Comparison of ENCODE assay signal across 11 cellular contexts in genomic region chr17:78252111-78252634, GRCh38. TPM values are rescaled to one million over a fixed set of nuclear protein-coding genes. Genes with fewer than 3 reads are reported as not detected.
DNase-seq lines count a peak whose midpoint lies in the region; ATAC-seq and TF ChIP-seq lines count a peak whose summit lies in the region.
"Had no signal": no experiment of that assay in that cellular context is flagged by ENCODE, and none has a peak within 500 bp of the region (broad histone marks: within the 10 kb centered on the region; RNA-seq: fewer than 3 reads in every experiment).

No MANE protein-coding gene starts in this region.

- H3K27ac ChIP-seq in HEK293 (ENCODE audit: extremely low read depth, low read depth, low read length) (no peak overlapping the region), thyroid gland (no peak overlapping the region)

- peak overlapping the region; percentile 74 for H3K4me3 Mint-ChIP-seq in activated naive CD4-positive, alpha-beta T cell treated with anti-CD3 and anti-CD28 coated beads, Interleukin-2, amount 50 U/mL, for 24 hours

- no peak overlapping the region for H3K4me3 ChIP-seq in HEK293 (ENCODE audit: low read depth, low read length)
- H3K4me3 ChIP-seq in thyroid gland (replicated peaks in 1 of 3), result no peak overlapping the region

- DNase-seq in T-helper 22 cell (ENCODE audit: low read depth) (peak; percentile 84), thyroid gland (no peak), AML-193 (lab: John Stamatoyannopoulos, UW) (no peak)
- DNase-seq in stimulated activated CD8-positive, alpha-beta memory T cell treated with anti-CD3 and anti-CD28 coated beads, Interleukin-12 subunit alpha, Interleukin-12 subunit beta, amount 100 ng/mL, for 4 hours (ENCODE audit: low read depth), result peak; percentile 23
- DNase-seq: anterior cingulate cortex had no signal

- no peaks in the 10 kb centered on the region for H3K27me3 ChIP-seq in thyroid gland

- CTCF ChIA-PET in HEK293 (lab: Yijun Ruan, JAX), result interaction anchor here (0.6 to 6.1 kb wide), 17 partner anchors 15 to 186 kb away, joined by 3 to 60 read pairs (median 13); no protein-coding TSS in a partner anchor

- ATAC-seq in GM18498 (IDR thresholded peaks at IDR 0.05; ENCODE audit: unreplicated experiment) (no peak), GM18519 (IDR thresholded peaks at IDR 0.05; ENCODE audit: low FRiP score, unreplicated experiment) (no peak)

- no peak for TF ChIP-seq POLR2A in thyroid gland (IDR thresholded peaks at IDR 0.05)

- H3K4me1 ChIP-seq in HEK293 (ENCODE audit: control insufficient read depth, insufficient read depth, low read length), result no peaks in the 10 kb centered on the region
- peaks cover 0 to 24% of the 10 kb centered on the region in 2 donors for H3K4me1 ChIP-seq in thyroid gland

- no peaks in the 10 kb centered on the region for H3K9me3 Mint-ChIP-seq in activated naive CD4-positive, alpha-beta T cell treated with anti-CD3 and anti-CD28 coated beads, Interleukin-2, amount 50 U/mL, for 24 hours
- H3K9me3 Mint-ChIP-seq: mesothelial cell of epicardium had no signal

- H3K9me3 ChIP-seq in HEK293 (ENCODE audit: control insufficient read depth, insufficient read depth, low read depth, low read length), result no peaks in the 10 kb centered on the region
- H3K9me3 ChIP-seq in thyroid gland, result no peaks in the 10 kb centered on the region

- 63 to 65% methylated on average over 5 to 11 of the region's 12 CpGs for WGBS in thyroid gland, 2 donors

- POLR2A ChIA-PET in HEK293 (lab: Yijun Ruan, JAX), result interaction anchor here (1.0 to 1.7 kb wide), 3 partner anchors 47 to 66 kb away, joined by 3 to 5 read pairs (median 4); partner anchors contain the start of genes AFMID and TK1

- H3K27me3 Mint-ChIP-seq in activated naive CD4-positive, alpha-beta T cell treated with anti-CD3 and anti-CD28 coated beads, Interleukin-2, amount 50 U/mL, for 24 hours, result no peaks in the 10 kb centered on the region

- TF ChIP-seq CTCF in HEK293 (tag by site-specific recombination; IDR thresholded peaks at IDR 0.05) (no peak), thyroid gland (IDR thresholded peaks at IDR 0.05) (no peak)

- intact Hi-C loops in thyroid gland (cut with DNase I), result loop anchor here (5.0 kb wide), 1 partner anchor 170 kb away; no protein-coding TSS in a partner anchor

- no peaks in the 10 kb centered on the region for H3K36me3 Mint-ChIP-seq in activated naive CD4-positive, alpha-beta T cell treated with anti-CD3 and anti-CD28 coated beads, Interleukin-2, amount 50 U/mL, for 24 hours
- H3K36me3 Mint-ChIP-seq: mesothelial cell of epicardium had no signal

- H3K36me3 ChIP-seq in HEK293 (ENCODE audit: control insufficient read depth in 2 of 2, insufficient read depth in 1 of 2, low read length in 2 of 2) (no peaks in the 10 kb centered on the region), thyroid gland (no peaks in the 10 kb centered on the region)

- H3K27ac Mint-ChIP-seq in activated naive CD4-positive, alpha-beta T cell treated with anti-CD3 and anti-CD28 coated beads, Interleukin-2, amount 50 U/mL, for 24 hours, result no peak overlapping the region

- peaks cover 57% of the 10 kb centered on the region for H3K4me1 Mint-ChIP-seq in activated naive CD4-positive, alpha-beta T cell treated with anti-CD3 and anti-CD28 coated beads, Interleukin-2, amount 50 U/mL, for 24 hours

TF ChIP-seq in HEK293, 187 proteins besides CTCF, POLR2A, EP300 and RAD21:
- TF ChIP-seq ZBTB17 (tag by site-specific recombination; IDR thresholded peaks at IDR 0.05) (no peak), PRDM10 (tag by site-specific recombination; IDR thresholded peaks at IDR 0.05) (peak; percentile 69), PRDM1 (tag by site-specific recombination; IDR thresholded peaks at IDR 0.05) (no peak)

RNA-seq across cellular contexts. Expression of gene TMEM235, which starts 20.7 kb away (rescaled TPM):
- total RNA-seq in thyroid gland, result not detected
- total RNA-seq: G401 had no signal

RNA-seq across cellular contexts. Expression of gene BIRC5, which starts 38.1 kb away (rescaled TPM):
- under 1 TPM in 3 of 4 donors, not detected in 1; 0.11 to 0.83 (median 0.13) TPM for total RNA-seq in thyroid gland

Comparison
In these comparisons a context has a peak if more than half of its experiments do, and no peak if none do; other contexts are left out.
1. DNase-seq: peak in T-helper 22 cell (single experiment) and stimulated activated CD8-positive, alpha-beta memory T cell treated with anti-CD3 and anti-CD28 coated beads, Interleukin-12 subunit alpha, Interleukin-12 subunit beta, amount 100 ng/mL, for 4 hours (single experiment); none in thyroid gland (0 of 2) and AML-193 (0 of 2).